In genomic region chr5:175840050-175840841, GRCh38 we compare ENCODE assay signal across 10 cellular contexts. TPM values are rescaled to one million over a fixed set of nuclear protein-coding genes. Genes with fewer than 3 reads are reported as not detected.
DNase-seq lines count a peak whose midpoint lies in the region; ATAC-seq, FAIRE-seq and TF ChIP-seq lines count a peak whose summit lies in the region.
"Had no signal": no experiment of that assay in that cellular context is flagged by ENCODE, and none has a peak within 500 bp of the region (broad histone marks: within the 10 kb centered on the region; RNA-seq: fewer than 3 reads in every experiment).

No MANE protein-coding gene starts in this region.

- H3K9me3 ChIP-seq in HepG2 (ENCODE audit: low read length) = peaks cover 4% of the 10 kb centered on the region; the same call in 1 of the 2 replicates

- H2AFZ ChIP-seq in HepG2 (ENCODE audit: low read length) = no peak overlapping the region

- H4K20me1 ChIP-seq in HepG2 (ENCODE audit: insufficient read depth, low read length) = no peaks in the 10 kb centered on the region

- no peaks in the 10 kb centered on the region for H3K79me2 ChIP-seq in HepG2 (ENCODE audit: insufficient read depth, low read length)

- no TSS peak for BruUV-seq in HepG2 (replicated peaks; lab: Mats Ljungman, UMichigan)

- DNase-seq in AML-193 (lab: John Stamatoyannopoulos, UW) = peak; percentile 8 to 34
- DNase-seq in GM20000 (ENCODE audit: low spot score) = peak; percentile 31
- no peak for DNase-seq in astrocyte of the cerebellum (ENCODE audit: low read depth)
- peak; percentile 39 for DNase-seq in HepG2 (ENCODE audit: low spot score)
- DNase-seq in NCI-H510A (lab: John Stamatoyannopoulos, UW) = no peak
- no peak for DNase-seq in D341Med (ENCODE audit: low spot score)
- DNase-seq: activated B cell treated with CpG ODN at 0.5 μM for 24 hours had no signal

- no peaks in the 10 kb centered on the region for H3K36me3 ChIP-seq in HepG2 (replicated peaks in 1 of 2; ENCODE audit: control insufficient read depth in 1 of 2, insufficient read depth in 2 of 2, low read length in 2 of 2)

- intact Hi-C loops in HepG2 (cut with micrococcal nuclease; ENCODE audit: unreplicated experiment) = loop anchor here (2.0 to 5.0 kb wide), 2 partner anchors 29 to 43 kb away; no protein-coding TSS in a partner anchor

- H3K27me3 ChIP-seq in HepG2 (ENCODE audit: control insufficient read depth in 1 of 2, insufficient read depth in 2 of 2, low read length in 2 of 2) = no peaks in the 10 kb centered on the region

- H3K9ac ChIP-seq in HepG2 (ENCODE audit: insufficient read depth, low read depth, low read length) = no peak overlapping the region

- no peak overlapping the region for H3K27ac ChIP-seq in HepG2 (ENCODE audit: extremely low read length, insufficient read depth, low read length)
- H3K27ac ChIP-seq: epithelial cell of prostate had no signal

- in situ Hi-C loops in astrocyte of the cerebellum (cut with HindIII; ENCODE audit: low sequenced_read_pairs) (no loop called here), HepG2 (cut with HindIII; ENCODE audit: extremely low pct_ligation_motif_present, low pct_unique_long_range_greater_than_20kb) (no loop called here)

- TF ChIP-seq CTCF in GM20000 (IDR thresholded peaks at IDR 0.05; ENCODE audit: extremely low read depth, missing control alignments) (peak; percentile 31), astrocyte of the cerebellum (IDR thresholded peaks at IDR 0.05; ENCODE audit: low read depth, low read length, missing control alignments) (peak; percentile 47), HepG2 (CRISPR knock-in tag; IDR thresholded peaks at IDR 0.05) (peak; percentile 59)

- H3K4me1 ChIP-seq in HepG2 (ENCODE audit: insufficient read depth, low read length) = peaks cover 46% of the 10 kb centered on the region

- TF ChIP-seq RAD21 in HepG2 (CRISPR knock-in tag; IDR thresholded peaks at IDR 0.05) = 0 out of 2 replicates have a peak, but pooled peaks have one; percentile 29

- TF ChIP-seq EP300 in HepG2 (IDR thresholded peaks at IDR 0.05; ENCODE audit: low read depth in 2 of 2, low read length in 2 of 2) = no peak
- no peak for TF ChIP-seq EP300 in HepG2 (CRISPR knock-in tag; IDR thresholded peaks at IDR 0.05; ENCODE audit: borderline replicate concordance)

- H3K4me3 ChIP-seq in astrocyte of the cerebellum (ENCODE audit: low read depth, low read length) (no peak overlapping the region), HepG2 (replicated peaks in 1 of 3; ENCODE audit: insufficient read depth in 1 of 3, low read depth in 2 of 3, low read length in 3 of 3) (no peak overlapping the region)

- WGBS in HepG2 (ENCODE audit: low lambda C conversion rate) = 91% methylated on average over 5 of the region's 5 CpGs

- ATAC-seq in HepG2 (no peak), HG03280 (IDR thresholded peaks at IDR 0.05; ENCODE audit: unreplicated experiment) (no peak), HG03469 (IDR thresholded peaks at IDR 0.05; ENCODE audit: unreplicated experiment) (no peak)

- FAIRE-seq in HepG2 (lab: Jason Lieb, UNC) = no peak

- H3K4me2 ChIP-seq in HepG2 (ENCODE audit: low read depth, low read length) = no peak overlapping the region

- no peak for TF ChIP-seq POLR2A in HepG2 (IDR thresholded peaks at IDR 0.05; ENCODE audit: insufficient read depth in 1 of 2, low read depth in 2 of 2, low read length in 2 of 2)

- POLR2A ChIA-PET in HepG2 (lab: Yijun Ruan, JAX) = interaction anchor here (0.7 to 1.2 kb wide), 2 partner anchors 14 to 697 kb away, joined by 3 to 5 read pairs; partner anchors contain the start of gene RNF44

- CTCF ChIA-PET in HepG2 (lab: Yijun Ruan, JAX; ENCODE audit: low intra/inter-chr PET ratio, low total read pairs) = interaction anchor here (1.5 to 2.2 kb wide), 3 partner anchors 27 to 33 kb away, joined by 3 to 6 read pairs (median 5); no protein-coding TSS in a partner anchor

TF ChIP-seq in HepG2, 621 proteins besides CTCF, POLR2A, EP300 and RAD21:
- no peak for TF ChIP-seq ZNF496 (CRISPR knock-in tag; IDR thresholded peaks at IDR 0.05; ENCODE audit: insufficient replicate concordance)
- peak; percentile 50 for TF ChIP-seq SMC3 (IDR thresholded peaks at IDR 0.05; ENCODE audit: low read length)
- TF ChIP-seq MAFK (conservative IDR thresholded peaks at IDR 0.05 in 1 of 2, IDR thresholded peaks at IDR 0.05 in 1 of 2; ENCODE audit: low read length in 2 of 2) = peak; percentile 36 to 57; a peak in 3 of 4 replicates
- TF ChIP-seq STAG1 (CRISPR knock-in tag; IDR thresholded peaks at IDR 0.05) = peak; percentile 27; the same call in 1 of the 2 replicates
- peak; percentile 37; the same call in 1 of the 2 replicates for TF ChIP-seq MAFF (IDR thresholded peaks at IDR 0.05; ENCODE audit: low read depth, low read length)

RNA-seq across cellular contexts. Expression of gene CPLX2, which starts 31.1 kb away (rescaled TPM):
- 76.7 and 78.2 TPM in 2 replicates for total RNA-seq in HepG2 (2016; rRNA removed; fragmentation: Illumina TruSeq; extraction: Trizol)
- 5.2 and 5.6 TPM in 2 replicates for total RNA-seq in HepG2 (2016; cell fraction: cytosol; rRNA removed; fragmentation: Illumina TruSeq; extraction: Trizol; ENCODE audit: low read depth)
- total RNA-seq in HepG2 (2016; cell fraction: insoluble cytoplasmic fraction; rRNA removed; fragmentation: Illumina TruSeq; extraction: Trizol) = 71.9 and 77.2 TPM in 2 replicates
- 30.7 and 32.7 TPM in 2 replicates for total RNA-seq in HepG2 (2016; cell fraction: membrane; rRNA removed; fragmentation: Illumina TruSeq; extraction: Trizol)
- 36.3 and 39.1 TPM in 2 replicates for total RNA-seq in HepG2 (2016; cell fraction: nucleus; rRNA removed; fragmentation: Illumina TruSeq; extraction: Trizol)
- 8.3 and 15.9 TPM in 2 replicates for polyA plus RNA-seq in HepG2 (2011; rRNA removed)
- polyA plus RNA-seq in HepG2 (2011; cell fraction: cytosol; rRNA removed) = 7.9 and 22.0 TPM in 2 replicates
- polyA plus RNA-seq in HepG2 (2011; cell fraction: nucleus; rRNA removed) = 10.3 and 30.4 TPM in 2 replicates
- polyA plus RNA-seq in HepG2 (2012) = 15.3 and 18.2 TPM in 2 replicates
- polyA plus RNA-seq in HepG2 (2016; cell fraction: cytosol; fragmentation: Illumina TruSeq; extraction: Trizol; ENCODE audit: low read depth) = 3.4 and 4.4 TPM in 2 replicates
- 78.3 and 86.6 TPM in 2 replicates for polyA plus RNA-seq in HepG2 (2016; cell fraction: insoluble cytoplasmic fraction; fragmentation: Illumina TruSeq; extraction: Trizol; ENCODE audit: low read depth)
- 24.2 and 24.8 TPM in 2 replicates for polyA plus RNA-seq in HepG2 (2016; cell fraction: membrane; fragmentation: Illumina TruSeq; extraction: Trizol; ENCODE audit: low read depth)
- 69.9 and 75.7 TPM in 2 replicates for polyA plus RNA-seq in HepG2 (2016; cell fraction: nucleus; fragmentation: Illumina TruSeq; extraction: Trizol; ENCODE audit: insufficient read depth, low read depth)
- polyA minus RNA-seq in HepG2 (2011; rRNA and poly(A)+ RNA removed; ENCODE audit: low replicate concordance) = 27.3 TPM in 1 of 2 replicates, not detected in the other
- 4.8 and 16.6 TPM in 2 replicates for polyA minus RNA-seq in HepG2 (2011; cell fraction: cytosol; rRNA and poly(A)+ RNA removed)
- 4.5 and 6.4 TPM in 2 replicates for polyA minus RNA-seq in HepG2 (2011; cell fraction: nucleus; rRNA and poly(A)+ RNA removed)
- total RNA-seq: activated B cell treated with CpG ODN at 0.5 μM for 24 hours had no signal

Comparison
In these comparisons a context has a peak if more than half of its experiments do, and no peak if none do; other contexts are left out.
1. DNase-seq: peak in AML-193 (2 of 2), GM20000 (single experiment) and HepG2 (single experiment); none in astrocyte of the cerebellum (single experiment), NCI-H510A (single experiment) and D341Med (single experiment).
2. Peak in every context shown above with its lines, with median percentiles within 50 percentile points of each other: CTCF ChIP-seq.